Comparison of ENCODE assay signal across 8 cellular contexts in the genomic region with DNA sequence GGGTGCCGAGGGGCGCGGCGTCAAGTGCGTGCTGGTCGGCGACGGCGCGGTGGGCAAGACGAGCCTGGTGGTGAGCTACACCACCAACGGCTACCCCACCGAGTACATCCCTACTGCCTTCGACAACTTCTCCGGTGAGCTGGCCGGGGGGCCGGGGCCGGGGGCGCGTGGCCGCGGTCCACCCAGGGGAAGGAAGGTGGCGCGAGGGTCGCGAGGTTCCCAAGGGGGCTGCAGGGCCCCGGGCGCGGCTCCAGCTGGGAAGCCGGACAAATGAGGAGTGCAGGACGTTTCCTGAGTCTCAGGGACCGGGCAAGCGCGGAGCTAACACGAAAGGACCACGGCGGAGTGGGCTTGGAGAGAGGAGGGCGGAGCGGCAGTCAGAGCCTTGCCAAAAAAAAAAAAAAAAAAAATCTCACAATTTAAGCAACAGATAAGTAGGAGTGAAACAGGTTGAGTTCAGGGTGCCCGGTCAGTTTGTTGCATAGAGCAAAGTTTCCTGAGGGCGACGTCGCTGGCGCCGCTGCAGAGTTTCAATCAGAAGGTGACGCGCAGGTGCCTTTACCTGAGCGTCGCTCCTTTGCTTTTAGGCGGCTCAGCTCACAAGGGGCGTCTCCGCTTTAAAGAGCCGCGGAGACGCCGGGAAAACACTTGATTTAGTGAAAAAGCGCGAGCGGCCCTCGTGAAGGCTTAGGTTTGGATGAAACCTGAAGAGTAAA. TPM values are rescaled to one million over a fixed set of nuclear protein-coding genes. Genes with fewer than 3 reads are reported as not detected.
DNase-seq lines count a peak whose midpoint lies in the region; ATAC-seq and TF ChIP-seq lines count a peak whose summit lies in the region.

No MANE protein-coding gene starts in this region.

- peak overlapping the region; percentile 49 for H4K8ac ChIP-seq in mesenchymal stem cell (ENCODE audit: low read length)

- H2BK5ac ChIP-seq in mesenchymal stem cell (ENCODE audit: low read depth, low read length, poor library complexity, severe bottlenecking): no peak overlapping the region

- H3K18ac ChIP-seq in mesenchymal stem cell (ENCODE audit: low read depth in 1 of 2, low read length in 2 of 2): peak overlapping the region; percentile 92 to 96

- peak overlapping the region; percentile 73 for H2BK120ac ChIP-seq in mesenchymal stem cell (ENCODE audit: low read depth, low read length)

- peak overlapping the region; percentile 89 to 96 (median 92) for H3K4me3 Mint-ChIP-seq in CD4-positive, alpha-beta memory T cell
- H3K4me3 Mint-ChIP-seq in WTC11: peak overlapping the region; percentile 80

- peak; percentile 22 for ATAC-seq in HG02943 (IDR thresholded peaks at IDR 0.05; ENCODE audit: low read depth, unreplicated experiment)
- ATAC-seq in WTC11: peak; percentile 58
- ATAC-seq in thoracic aorta (ENCODE audit: insufficient number of reproducible peaks, low FRiP score, low read depth): peak; percentile 1

- intact Hi-C loops in CD4-positive, alpha-beta memory T cell (cut with micrococcal nuclease): loop anchor here (1.0 to 5.0 kb wide), 7 partner anchors 29 to 606 kb away; partner anchors contain the start of gene CCSAP

- H3K4ac ChIP-seq in mesenchymal stem cell (ENCODE audit: low read depth in 1 of 2, low read length in 2 of 2): peak overlapping the region in 1 of 2 experiments; percentile 32

- H3K27me3 ChIP-seq in CD4-positive, alpha-beta memory T cell (ENCODE audit: insufficient read depth, low read length): no peaks in the 10 kb centered on the region
- H3K27me3 ChIP-seq in duodenal mucosa (ENCODE audit: control insufficient read depth in 1 of 2, insufficient read depth in 2 of 2, low read length in 2 of 2) (no peaks in the 10 kb centered on the region), mesenchymal stem cell (ENCODE audit: control insufficient read depth in 1 of 2, insufficient read depth in 1 of 2, low read length in 2 of 2) (peaks cover 5 to 40% of the 10 kb centered on the region in 2 experiments), thoracic aorta (replicated peaks; ENCODE audit: insufficient read depth) (no peaks in the 10 kb centered on the region)

- H3K36me3 ChIP-seq in CD4-positive, alpha-beta memory T cell (ENCODE audit: insufficient read depth, low read length): no peaks in the 10 kb centered on the region
- peaks cover 0 to 17% of the 10 kb centered on the region in 2 donors for H3K36me3 ChIP-seq in duodenal mucosa (ENCODE audit: control insufficient read depth in 1 of 2, insufficient read depth in 2 of 2, low read length in 2 of 2)
- H3K36me3 ChIP-seq in mesenchymal stem cell (ENCODE audit: control insufficient read depth in 1 of 2, insufficient read depth in 2 of 2, low read depth in 1 of 2, low read length in 2 of 2): peaks cover 0 to 4% of the 10 kb centered on the region in 2 experiments
- no peaks in the 10 kb centered on the region for H3K36me3 ChIP-seq in thoracic aorta

- WGBS in mesenchymal stem cell: 1% methylated on average over 27 of the region's 60 CpGs

- H3K27ac ChIP-seq in CD4-positive, alpha-beta memory T cell (ENCODE audit: low read depth, low read length): peak overlapping the region; percentile 37
- H3K27ac ChIP-seq in duodenal mucosa (ENCODE audit: low read depth, low read length) (peak overlapping the region; percentile 83), mesenchymal stem cell (ENCODE audit: low read length, poor library complexity, severe bottlenecking) (no peak overlapping the region), thoracic aorta (peak overlapping the region; percentile 89 to 93)

- peaks cover 21 to 44% (median 30%) of the 10 kb centered on the region in 4 donors for H3K4me1 Mint-ChIP-seq in CD4-positive, alpha-beta memory T cell
- peaks cover 25% of the 10 kb centered on the region for H3K4me1 Mint-ChIP-seq in WTC11

- peak overlapping the region in 1 of 2 experiments; percentile 55 for H2BK12ac ChIP-seq in mesenchymal stem cell (ENCODE audit: low read length in 2 of 2)

- H4K91ac ChIP-seq in mesenchymal stem cell (ENCODE audit: low read length): peak overlapping the region; percentile 48

- H3K27ac Mint-ChIP-seq in CD4-positive, alpha-beta memory T cell: peak overlapping the region; percentile 8 to 88 (median 67)
- no peak overlapping the region for H3K27ac Mint-ChIP-seq in WTC11

- CTCF ChIA-PET in CD4-positive, alpha-beta memory T cell (lab: Charles Lee; ENCODE audit: partially characterized antibody): interaction anchor here (0.7 to 9.0 kb wide), 22 partner anchors 12 to 852 kb away, joined by 3 to 166 read pairs (median 4); no protein-coding TSS in a partner anchor
- CTCF ChIA-PET in WTC11 (lab: Charles Lee): interaction anchor here (0.6 to 2.4 kb wide), 23 partner anchors 12 to 746 kb away, joined by 3 to 25 read pairs (median 4); no protein-coding TSS in a partner anchor

- no peaks in the 10 kb centered on the region for H3K9me3 Mint-ChIP-seq in CD4-positive, alpha-beta memory T cell
- no peaks in the 10 kb centered on the region for H3K9me3 Mint-ChIP-seq in WTC11

- H2AFZ ChIP-seq in mesenchymal stem cell (ENCODE audit: low read depth, low read length): peak overlapping the region; percentile 46

- peaks cover 32% of the 10 kb centered on the region for H3K4me1 ChIP-seq in CD4-positive, alpha-beta memory T cell (ENCODE audit: insufficient read depth, low read length)
- peaks cover 5 to 24% of the 10 kb centered on the region in 2 donors for H3K4me1 ChIP-seq in duodenal mucosa (ENCODE audit: control insufficient read depth in 1 of 2, insufficient read depth in 2 of 2, low read length in 2 of 2)
- H3K4me1 ChIP-seq in mesenchymal stem cell (ENCODE audit: control insufficient read depth, insufficient read depth, low read depth, low read length): peaks cover 10% of the 10 kb centered on the region
- H3K4me1 ChIP-seq in thoracic aorta (ENCODE audit: control insufficient read depth in 1 of 2, low read depth in 2 of 2): peaks cover 21 to 44% of the 10 kb centered on the region in 2 donors

- H2AK5ac ChIP-seq in mesenchymal stem cell (ENCODE audit: low read length, severe bottlenecking): no peak overlapping the region

- peaks cover 7 to 13% of the 10 kb centered on the region in 2 donors for H3K36me3 Mint-ChIP-seq in CD4-positive, alpha-beta memory T cell
- H3K36me3 Mint-ChIP-seq in WTC11: peaks cover 9% of the 10 kb centered on the region

- H3K79me1 ChIP-seq in mesenchymal stem cell (replicated peaks; ENCODE audit: low read length, poor library complexity, severe bottlenecking): no peaks in the 10 kb centered on the region

- POLR2A ChIA-PET in CD4-positive, alpha-beta memory T cell (lab: Charles Lee; ENCODE audit: partially characterized antibody): interaction anchor here (0.7 to 3.4 kb wide), 16 partner anchors 11 to 823 kb away, joined by 3 to 26 read pairs (median 3); partner anchors contain the start of genes ABCB10 and CCSAP
- POLR2A ChIA-PET in WTC11 (lab: Charles Lee): interaction anchor here (0.6 to 0.9 kb wide), 5 partner anchors 13 to 493 kb away, joined by 3 to 8 read pairs (median 4); no protein-coding TSS in a partner anchor

- H3K4me2 ChIP-seq in mesenchymal stem cell (ENCODE audit: low read length, poor library complexity, severe bottlenecking): peak overlapping the region; percentile 89

- peak overlapping the region; percentile 44 to 92 for H3K9ac ChIP-seq in duodenal mucosa (ENCODE audit: low read depth in 1 of 2, low read length in 2 of 2)
- H3K9ac ChIP-seq in mesenchymal stem cell (ENCODE audit: low read length): peak overlapping the region; percentile 77

- no peaks in the 10 kb centered on the region for H3K9me3 ChIP-seq in CD4-positive, alpha-beta memory T cell (ENCODE audit: control insufficient read depth in 1 of 2, low read length in 2 of 2)
- no peaks in the 10 kb centered on the region for H3K9me3 ChIP-seq in duodenal mucosa (ENCODE audit: control insufficient read depth in 1 of 2, low read length in 2 of 2)
- H3K9me3 ChIP-seq in mesenchymal stem cell (ENCODE audit: control insufficient read depth, low read length): no peaks in the 10 kb centered on the region
- no peaks in the 10 kb centered on the region for H3K9me3 ChIP-seq in thoracic aorta

- peak overlapping the region; percentile 93 for H2BK15ac ChIP-seq in mesenchymal stem cell (ENCODE audit: low read depth, poor library complexity, severe bottlenecking)

- H3K23ac ChIP-seq in mesenchymal stem cell (ENCODE audit: low read length in 2 of 2): peak overlapping the region in 1 of 2 experiments; percentile 34

- peak overlapping the region; percentile 19 to 38 for H3K14ac ChIP-seq in mesenchymal stem cell (ENCODE audit: low read length in 2 of 2)

- DNase-seq in CD4-positive, alpha-beta memory T cell: peak; percentile 28 to 56 (median 39)
- DNase-seq in WTC11 (ENCODE audit: low spot score): peak; percentile 41
- DNase-seq in mesenchymal stem cell: peak; percentile 59
- no peak for DNase-seq in thoracic aorta (ENCODE audit: low spot score)
- DNase-seq in H4 (ENCODE audit: low spot score): no peak
- DNase-seq in RKO (ENCODE audit: low spot score): no peak

- TF ChIP-seq CTCF in WTC11 (IDR thresholded peaks at IDR 0.05) (no peak), thoracic aorta (IDR thresholded peaks at IDR 0.05) (no peak)

- peaks cover 0 to 2% of the 10 kb centered on the region in 2 donors for H3K27me3 Mint-ChIP-seq in CD4-positive, alpha-beta memory T cell
- H3K27me3 Mint-ChIP-seq in WTC11 (ENCODE audit: low read depth): peaks cover 44% of the 10 kb centered on the region

- peak overlapping the region; percentile 37 to 67 for H3K4me3 ChIP-seq in CD4-positive, alpha-beta memory T cell (ENCODE audit: low read length in 2 of 2)
- H3K4me3 ChIP-seq in duodenal mucosa (ENCODE audit: low read depth in 1 of 2, low read length in 2 of 2) (peak overlapping the region; percentile 72 to 86), mesenchymal stem cell (ENCODE audit: insufficient read depth in 1 of 2, low read depth in 1 of 2, low read length in 2 of 2) (peak overlapping the region; percentile 80 to 81), thoracic aorta (peak overlapping the region; percentile 95)

TF ChIP-seq in WTC11, 78 proteins besides CTCF, POLR2A, EP300 and RAD21 (continues in another document):
- TF ChIP-seq FOXP1 (CRISPR knock-in tag; IDR thresholded peaks at IDR 0.05; ENCODE audit: borderline replicate concordance) (no peak), ZNF671 (CRISPR knock-in tag; IDR thresholded peaks at IDR 0.05) (no peak), JUN (CRISPR knock-in tag; IDR thresholded peaks at IDR 0.05) (no peak), CREB1 (CRISPR knock-in tag; IDR thresholded peaks at IDR 0.05) (no peak), GTF2I (CRISPR knock-in tag; conservative IDR thresholded peaks at IDR 0.05) (no peak)

RNA-seq across cellular contexts. Expression of gene RHOU, which starts 0.8 kb away (rescaled TPM):
- total RNA-seq in CD4-positive, alpha-beta memory T cell: 1 to 10 TPM; 3.4 to 4.1 TPM
- polyA plus RNA-seq in CD4-positive, alpha-beta memory T cell: under 1 TPM; 0.29 to 0.62 TPM
- total RNA-seq in WTC11 (2021): 5.8 to 6.0 TPM (median 5.8 TPM) in 3 replicates
- polyA plus RNA-seq in mesenchymal stem cell (2013, experiment 1 of 2): 7.9 TPM
- 7.8 TPM for polyA plus RNA-seq in mesenchymal stem cell (2013, experiment 2 of 2)
- 10 to 100 TPM; 23.0 to 37.7 TPM for total RNA-seq in thoracic aorta
- 2.1 and 2.8 TPM in 2 replicates for total RNA-seq in H4 (2014; rRNA removed; shearing (Covaris generic))

Comparison
In these comparisons a context has a peak if more than half of its experiments do, and no peak if none do; other contexts are left out.
1. DNase-seq: peak in CD4-positive, alpha-beta memory T cell (5 of 5), WTC11 (single experiment) and mesenchymal stem cell (single experiment); none in thoracic aorta (single experiment), H4 (single experiment) and RKO (single experiment).
2. ATAC-seq: peak in every context shown above with its lines; median percentile 58 in WTC11; 22 in HG02943; 1 in thoracic aorta.
3. Peak in every context shown above with its lines, with median percentiles within 50 percentile points of each other: H3K4me3 ChIP-seq.